In the genomic region with DNA sequence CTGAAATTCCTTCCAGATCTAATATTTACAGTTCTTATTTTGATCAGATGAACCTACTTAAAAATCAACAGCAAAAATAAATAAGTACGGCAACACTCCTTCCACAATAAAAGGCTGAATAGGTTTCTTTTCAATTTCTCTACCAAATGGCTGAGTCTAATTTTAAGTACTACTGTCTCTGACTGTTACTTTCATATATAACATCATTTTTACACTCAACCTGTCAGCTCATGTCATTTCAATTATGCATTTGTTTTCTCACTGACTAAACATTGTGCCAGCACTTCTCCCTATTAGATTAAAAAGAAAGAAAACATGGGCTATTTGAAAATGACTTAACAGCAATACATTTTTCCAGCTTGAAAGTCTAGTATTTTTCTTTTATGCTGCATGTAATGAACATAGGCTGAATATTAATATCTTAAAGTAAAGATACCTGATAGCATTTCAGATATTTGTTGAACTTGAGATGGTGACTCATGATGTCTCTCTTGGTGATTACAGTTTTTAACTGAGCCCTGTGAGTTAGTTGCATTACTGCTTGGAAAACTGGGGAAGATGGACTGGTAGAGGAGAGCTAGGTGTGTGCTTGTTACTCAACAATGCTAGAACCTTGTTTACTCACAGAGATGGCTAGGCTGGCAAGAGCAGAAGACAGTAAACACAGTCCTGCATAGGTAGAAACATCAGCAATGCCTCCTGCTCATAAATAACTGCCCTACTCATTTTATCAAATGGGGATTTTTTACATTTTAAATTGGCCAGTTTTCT, we compare ENCODE assay signal across 23 cellular contexts.
A peak's percentile ranks its signal among the peaks of the same experiment; 100 is the strongest.
DNase-seq lines count a peak whose midpoint lies in the region; ATAC-seq and TF ChIP-seq lines count a peak whose summit lies in the region.
"Had no signal": no experiment of that assay in that cellular context is flagged by ENCODE, and none has a peak within 500 bp of the region (broad histone marks: within the 10 kb centered on the region; RNA-seq: fewer than 3 reads in every experiment).

No MANE protein-coding gene starts in this region.

- no peaks in the 10 kb centered on the region for H4K20me1 ChIP-seq in PC-3 (ENCODE audit: low read length)

- H3K27ac Mint-ChIP-seq in natural killer cell treated with Interleukin-12 subunit alpha and Interleukin-12 subunit beta and Interleukin-15 and Interleukin-18, amount 100 ng/mL, for 72 hours: no peak overlapping the region
- H3K27ac Mint-ChIP-seq: dendritic cell treated with granulocyte-macrophage colony-stimulating factor and Interleukin-4, amounts not matched to agents 40 ng/mL and 50 ng/mL, for 4 days; neural progenitor cell; T-helper 2 cell treated with Interferon-gamma antibody and Interleukin-4, amounts not matched to agents 5 μg/mL and 100 μg/mL, for 36 hours had no signal

- H3K36me3 ChIP-seq in KOPT-K1 (ENCODE audit: insufficient read depth, low read length): peaks cover 23% of the 10 kb centered on the region
- no peaks in the 10 kb centered on the region for H3K36me3 ChIP-seq in PC-3 (ENCODE audit: low read depth, low read length)
- no peaks in the 10 kb centered on the region for H3K36me3 ChIP-seq in BE2C
- no peaks in the 10 kb centered on the region for H3K36me3 ChIP-seq in tibial artery
- H3K36me3 ChIP-seq: adrenal gland, heart right ventricle, neural progenitor cell, prostate gland, vagina had no signal

- POLR2A ChIA-PET in PC-3 (lab: Charles Lee; ENCODE audit: unreplicated experiment): no interaction called here

- peaks cover 4 to 20% of the 10 kb centered on the region in 2 donors for H3K4me1 Mint-ChIP-seq in natural killer cell treated with Interleukin-12 subunit alpha and Interleukin-12 subunit beta and Interleukin-15 and Interleukin-18, amount 100 ng/mL, for 72 hours (ENCODE audit: low read depth in 2 of 2)

- no peaks in the 10 kb centered on the region for H3K36me3 Mint-ChIP-seq in natural killer cell treated with Interleukin-12 subunit alpha and Interleukin-12 subunit beta and Interleukin-15 and Interleukin-18, amount 100 ng/mL, for 72 hours
- H3K36me3 Mint-ChIP-seq: neural progenitor cell had no signal

- peak; percentile 83 for ATAC-seq in PC-3
- no peak for ATAC-seq in natural killer cell treated with Interleukin-12 subunit alpha and Interleukin-12 subunit beta and Interleukin-15 and Interleukin-18, amount 100 ng/mL, for 72 hours
- ATAC-seq: heart right ventricle, left ventricle myocardium superior had no signal

- H3K27me3 Mint-ChIP-seq in natural killer cell treated with Interleukin-12 subunit alpha and Interleukin-12 subunit beta and Interleukin-15 and Interleukin-18, amount 100 ng/mL, for 72 hours: peaks cover 0 to 5% of the 10 kb centered on the region in 2 donors
- H3K27me3 Mint-ChIP-seq: dendritic cell treated with granulocyte-macrophage colony-stimulating factor and Interleukin-4, amounts not matched to agents 40 ng/mL and 50 ng/mL, for 4 days had no signal

- intact Hi-C loops in PC-3 (cut with micrococcal nuclease) (no loop called here), tibial artery (cut with DNase I; ENCODE audit: low total_unique reads) (no loop called here)

- no peaks in the 10 kb centered on the region for H3K27me3 ChIP-seq in PC-3 (ENCODE audit: low read length)
- H3K27me3 ChIP-seq in BE2C: no peaks in the 10 kb centered on the region; the same call in 1 of the 2 replicates
- H3K27me3 ChIP-seq in tibial artery: no peaks in the 10 kb centered on the region
- H3K27me3 ChIP-seq: adrenal gland, neural progenitor cell, vagina had no signal

- TF ChIP-seq CTCF in PC-3 (conservative IDR thresholded peaks at IDR 0.05; ENCODE audit: low read depth, low read length) (no peak), BE2C (IDR thresholded peaks at IDR 0.05; ENCODE audit: low read depth, low read length) (no peak), tibial artery (IDR thresholded peaks at IDR 0.05) (no peak)

- H3K9me3 Mint-ChIP-seq in natural killer cell treated with Interleukin-12 subunit alpha and Interleukin-12 subunit beta and Interleukin-15 and Interleukin-18, amount 100 ng/mL, for 72 hours: no peaks in the 10 kb centered on the region
- H3K9me3 Mint-ChIP-seq: dendritic cell treated with granulocyte-macrophage colony-stimulating factor and Interleukin-4, amounts not matched to agents 40 ng/mL and 50 ng/mL, for 4 days; neural progenitor cell; T-helper 2 cell treated with Interferon-gamma antibody and Interleukin-4, amounts not matched to agents 5 μg/mL and 100 μg/mL, for 36 hours had no signal

- no peaks in the 10 kb centered on the region for H3K9me2 ChIP-seq in PC-3 (replicated peaks; ENCODE audit: low read length)
- H3K9me2 ChIP-seq: SK-N-SH had no signal

- H3K9me3 ChIP-seq in KOPT-K1 (ENCODE audit: insufficient read depth, low read length, poor library complexity, severe bottlenecking) (no peaks in the 10 kb centered on the region), PC-3 (ENCODE audit: low read length) (no peaks in the 10 kb centered on the region), BE2C (no peaks in the 10 kb centered on the region), tibial artery (no peaks in the 10 kb centered on the region)
- H3K9me3 ChIP-seq: adrenal gland, heart right ventricle, prostate gland, SK-N-SH, vagina had no signal

- peak; percentile 34 for DNase-seq in NCI-H82 (lab: John Stamatoyannopoulos, UW)
- DNase-seq in NCI-H82 treated with DMSO at 0.1 percent for 48 hours (lab: John Stamatoyannopoulos, UW; ENCODE audit: unreplicated experiment): no peak
- peak; percentile 45 for DNase-seq in PC-3
- DNase-seq in BE2C: no peak
- DNase-seq in natural killer cell treated with Interleukin-12 subunit alpha and Interleukin-12 subunit beta and Interleukin-15 and Interleukin-18, amount 100 ng/mL, for 72 hours (ENCODE audit: low spot score): no peak
- no peak for DNase-seq in HPDE6-E6E7 (ENCODE audit: extremely low spot score)
- DNase-seq in tibial artery: no peak
- DNase-seq: activated CD4-positive, alpha-beta T cell treated with anti-CD3 and anti-CD28 coated beads, Interleukin-2, amount 50 U/mL, for 4 hours; activated gamma-delta T cell treated with Interleukin-2 at 50 U/mL for 16 hours; adrenal gland; GF-D8; heart right ventricle; left ventricle myocardium superior; MM.1S; NCI-H1694 treated with DMSO at 0.1 percent for 48 hours; NCI-H774; SK-N-SH had no signal

- H3K4me3 Mint-ChIP-seq in natural killer cell treated with Interleukin-12 subunit alpha and Interleukin-12 subunit beta and Interleukin-15 and Interleukin-18, amount 100 ng/mL, for 72 hours: no peak overlapping the region
- H3K4me3 Mint-ChIP-seq: dendritic cell treated with granulocyte-macrophage colony-stimulating factor and Interleukin-4, amounts not matched to agents 40 ng/mL and 50 ng/mL, for 4 days; neural progenitor cell; T-helper 2 cell treated with Interferon-gamma antibody and Interleukin-4, amounts not matched to agents 5 μg/mL and 100 μg/mL, for 36 hours had no signal

- peaks cover 11% of the 10 kb centered on the region for H3K4me1 ChIP-seq in PC-3 (ENCODE audit: insufficient read depth, low read length)
- H3K4me1 ChIP-seq in BE2C: no peaks in the 10 kb centered on the region
- H3K4me1 ChIP-seq in tibial artery: no peaks in the 10 kb centered on the region
- H3K4me1 ChIP-seq: adrenal gland, heart right ventricle, neural progenitor cell, prostate gland, vagina had no signal

- CTCF ChIA-PET in PC-3 (lab: Charles Lee): no interaction called here

- BruUV-seq in PC-3 (replicated peaks; lab: Mats Ljungman, UMichigan): no TSS peak

- no peak overlapping the region for H2AFZ ChIP-seq in PC-3 (ENCODE audit: low read length)
- H2AFZ ChIP-seq: neural progenitor cell had no signal

- H3F3A ChIP-seq in PC-3 (ENCODE audit: low read length, unreplicated experiment): no peaks in the 10 kb centered on the region

- H3K4me2 ChIP-seq in PC-3 (ENCODE audit: low read length): no peak overlapping the region
- H3K4me2 ChIP-seq: neural progenitor cell, SK-N-SH had no signal

- H3K79me2 ChIP-seq in PC-3 (ENCODE audit: low read length): no peaks in the 10 kb centered on the region

- H3K4me3 ChIP-seq in PC-3 (ENCODE audit: low read length): no peak overlapping the region
- H3K4me3 ChIP-seq in BE2C (ENCODE audit: low read depth, low read length): no peak overlapping the region
- H3K4me3 ChIP-seq in tibial artery: no peak overlapping the region
- H3K4me3 ChIP-seq: adrenal gland, heart right ventricle, neural progenitor cell, prostate gland, vagina had no signal

- H3K27ac ChIP-seq in KOPT-K1 (ENCODE audit: low read depth, low read length, poor library complexity, severe bottlenecking) (peak overlapping the region; percentile 98), PC-3 (ENCODE audit: low read length) (no peak overlapping the region), tibial artery (no peak overlapping the region)
- H3K27ac ChIP-seq: adrenal gland, heart right ventricle, neural progenitor cell, prostate gland, vagina had no signal

- no peak overlapping the region for H3K9ac ChIP-seq in PC-3 (ENCODE audit: low read length)
- H3K9ac ChIP-seq: neural progenitor cell, SK-N-SH had no signal

Comparison
In these comparisons a context has a peak if more than half of its experiments do, and no peak if none do; other contexts are left out.
1. DNase-seq: peak in NCI-H82 (single experiment) and PC-3 (single experiment); none in NCI-H82 treated with DMSO at 0.1 percent for 48 hours (single experiment), BE2C (single experiment), natural killer cell treated with Interleukin-12 subunit alpha and Interleukin-12 subunit beta and Interleukin-15 and Interleukin-18, amount 100 ng/mL, for 72 hours (single experiment), HPDE6-E6E7 (single experiment) and tibial artery (0 of 2).